2 cellular contexts compared by ENCODE assay signal in the genomic region with DNA sequence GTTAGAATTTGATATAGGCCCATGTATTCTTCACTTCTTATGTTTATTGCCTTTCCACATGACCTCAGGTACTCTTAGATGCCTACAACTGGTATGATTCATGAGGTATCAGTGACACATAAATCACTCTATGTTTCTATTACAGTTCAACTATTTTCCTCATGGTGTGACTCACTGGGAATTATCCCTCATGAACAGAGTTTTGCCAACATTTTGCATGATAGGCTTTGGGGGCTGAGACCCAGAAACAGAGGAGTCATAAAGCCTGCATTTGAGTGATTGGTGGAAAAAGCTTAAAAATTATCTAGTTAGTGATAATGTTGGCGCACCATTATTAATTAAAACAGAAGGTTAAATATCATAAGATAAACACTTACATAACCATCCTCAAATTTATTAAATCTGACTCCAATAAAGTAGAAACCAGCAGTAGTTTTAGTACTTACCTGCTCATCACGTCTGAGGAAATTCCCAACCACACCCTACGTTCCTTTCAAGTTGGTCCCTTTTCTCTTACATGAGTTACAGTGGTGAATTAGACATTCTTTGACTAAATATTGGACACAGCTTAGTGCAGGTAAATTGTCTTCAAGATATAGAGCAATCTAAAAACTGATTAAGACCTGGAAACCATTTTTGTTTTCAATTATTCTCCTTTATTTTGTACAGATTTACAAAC.
TF ChIP-seq lines count a peak whose summit lies in the region.

No MANE protein-coding gene starts in this region.

TF ChIP-seq in HCT116, 20 proteins besides CTCF, POLR2A, EP300 and RAD21 (continued from another document):
- TF ChIP-seq, protein P1, sequence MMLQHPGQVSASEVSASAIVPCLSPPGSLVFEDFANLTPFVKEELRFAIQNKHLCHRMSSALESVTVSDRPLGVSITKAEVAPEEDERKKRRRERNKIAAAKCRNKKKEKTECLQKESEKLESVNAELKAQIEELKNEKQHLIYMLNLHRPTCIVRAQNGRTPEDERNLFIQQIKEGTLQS (IDR thresholded peaks at IDR 0.05) = no peak
- peak; percentile 69; the same call in 1 of the 2 replicates for TF ChIP-seq CBX3 (IDR thresholded peaks at IDR 0.05; ENCODE audit: low read depth)
- peak; percentile 36; the same call in 1 of the 2 replicates for TF ChIP-seq CEBPB (IDR thresholded peaks at IDR 0.05; ENCODE audit: low read depth)
- TF ChIP-seq POLR2AphosphoS5 (IDR thresholded peaks at IDR 0.05; ENCODE audit: low read depth, low read length) = no peak
- peak; percentile 61 for TF ChIP-seq JUND (IDR thresholded peaks at IDR 0.05)
- no peak for TF ChIP-seq ELF1 (IDR thresholded peaks at IDR 0.05; ENCODE audit: borderline replicate concordance, low read depth)
- TF ChIP-seq SP1 (IDR thresholded peaks at IDR 0.05; ENCODE audit: low read depth) = peak; percentile 44

TF ChIP-seq in SK-N-SH, 30 proteins besides CTCF, POLR2A, EP300 and RAD21 (continued from another document):
- TF ChIP-seq PBX3 (IDR thresholded peaks at IDR 0.05) = peak; percentile 86
- TF ChIP-seq FOXM1 (IDR thresholded peaks at IDR 0.05; ENCODE audit: low read depth) = no peak
- TF ChIP-seq MXI1 (IDR thresholded peaks at IDR 0.05; ENCODE audit: low read depth, low read length) = no peak
- no peak for TF ChIP-seq RCOR1 (IDR thresholded peaks at IDR 0.05; ENCODE audit: low read length)
- TF ChIP-seq TCF12 (IDR thresholded peaks at IDR 0.05) = peak; percentile 42; the same call in 1 of the 2 replicates
- TF ChIP-seq JUND (IDR thresholded peaks at IDR 0.05) = peak; percentile 76
- TF ChIP-seq ELF1 (IDR thresholded peaks at IDR 0.05) = no peak
- TF ChIP-seq CHD2 (IDR thresholded peaks at IDR 0.05; ENCODE audit: low read length, partially characterized antibody) = no peak
- no peak for TF ChIP-seq FOXJ3 (CRISPR knock-in tag; IDR thresholded peaks at IDR 0.05)
- no peak for TF ChIP-seq YY1 (IDR thresholded peaks at IDR 0.05; ENCODE audit: low read depth)
- no peak for TF ChIP-seq RXRA (IDR thresholded peaks at IDR 0.05; ENCODE audit: borderline replicate concordance, low read depth)
- TF ChIP-seq, protein P2, sequence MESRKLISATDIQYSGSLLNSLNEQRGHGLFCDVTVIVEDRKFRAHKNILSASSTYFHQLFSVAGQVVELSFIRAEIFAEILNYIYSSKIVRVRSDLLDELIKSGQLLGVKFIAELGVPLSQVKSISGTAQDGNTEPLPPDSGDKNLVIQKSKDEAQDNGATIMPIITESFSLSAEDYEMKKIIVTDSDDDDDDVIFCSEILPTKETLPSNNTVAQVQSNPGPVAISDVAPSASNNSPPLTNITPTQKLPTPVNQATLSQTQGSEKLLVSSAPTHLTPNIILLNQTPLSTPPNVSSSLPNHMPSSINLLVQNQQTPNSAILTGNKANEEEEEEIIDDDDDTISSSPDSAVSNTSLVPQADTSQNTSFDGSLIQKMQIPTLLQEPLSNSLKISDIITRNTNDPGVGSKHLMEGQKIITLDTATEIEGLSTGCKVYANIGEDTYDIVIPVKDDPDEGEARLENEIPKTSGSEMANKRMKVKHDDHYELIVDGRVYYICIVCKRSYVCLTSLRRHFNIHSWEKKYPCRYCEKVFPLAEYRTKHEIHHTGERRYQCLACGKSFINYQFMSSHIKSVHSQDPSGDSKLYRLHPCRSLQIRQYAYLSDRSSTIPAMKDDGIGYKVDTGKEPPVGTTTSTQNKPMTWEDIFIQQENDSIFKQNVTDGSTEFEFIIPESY (IDR thresholded peaks at IDR 0.05; ENCODE audit: borderline replicate concordance, low read depth) = no peak
- TF ChIP-seq, protein P3, sequence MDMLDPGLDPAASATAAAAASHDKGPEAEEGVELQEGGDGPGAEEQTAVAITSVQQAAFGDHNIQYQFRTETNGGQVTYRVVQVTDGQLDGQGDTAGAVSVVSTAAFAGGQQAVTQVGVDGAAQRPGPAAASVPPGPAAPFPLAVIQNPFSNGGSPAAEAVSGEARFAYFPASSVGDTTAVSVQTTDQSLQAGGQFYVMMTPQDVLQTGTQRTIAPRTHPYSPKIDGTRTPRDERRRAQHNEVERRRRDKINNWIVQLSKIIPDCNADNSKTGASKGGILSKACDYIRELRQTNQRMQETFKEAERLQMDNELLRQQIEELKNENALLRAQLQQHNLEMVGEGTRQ (IDR thresholded peaks at IDR 0.05; ENCODE audit: borderline replicate concordance, low read depth, low read length) = no peak
- no peak for TF ChIP-seq SMC3 (IDR thresholded peaks at IDR 0.05; ENCODE audit: low read depth, low read length)
- TF ChIP-seq, protein P4, sequence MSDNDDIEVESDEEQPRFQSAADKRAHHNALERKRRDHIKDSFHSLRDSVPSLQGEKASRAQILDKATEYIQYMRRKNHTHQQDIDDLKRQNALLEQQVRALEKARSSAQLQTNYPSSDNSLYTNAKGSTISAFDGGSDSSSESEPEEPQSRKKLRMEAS (IDR thresholded peaks at IDR 0.05; ENCODE audit: low read depth) = no peak
- no peak for TF ChIP-seq TAF1 (IDR thresholded peaks at IDR 0.05; ENCODE audit: borderline replicate concordance, low read depth, low read length)
- TF ChIP-seq, protein P5, sequence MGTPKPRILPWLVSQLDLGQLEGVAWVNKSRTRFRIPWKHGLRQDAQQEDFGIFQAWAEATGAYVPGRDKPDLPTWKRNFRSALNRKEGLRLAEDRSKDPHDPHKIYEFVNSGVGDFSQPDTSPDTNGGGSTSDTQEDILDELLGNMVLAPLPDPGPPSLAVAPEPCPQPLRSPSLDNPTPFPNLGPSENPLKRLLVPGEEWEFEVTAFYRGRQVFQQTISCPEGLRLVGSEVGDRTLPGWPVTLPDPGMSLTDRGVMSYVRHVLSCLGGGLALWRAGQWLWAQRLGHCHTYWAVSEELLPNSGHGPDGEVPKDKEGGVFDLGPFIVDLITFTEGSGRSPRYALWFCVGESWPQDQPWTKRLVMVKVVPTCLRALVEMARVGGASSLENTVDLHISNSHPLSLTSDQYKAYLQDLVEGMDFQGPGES (IDR thresholded peaks at IDR 0.05; ENCODE audit: low read depth, low read length) = no peak
- peak; percentile 76; the same call in 1 of the 2 replicates for TF ChIP-seq FOSL2 (IDR thresholded peaks at IDR 0.05; ENCODE audit: borderline replicate concordance, low read depth)
- TF ChIP-seq GATA2 (CRISPR knock-in tag; IDR thresholded peaks at IDR 0.05) = no peak
- TF ChIP-seq, protein P6, sequence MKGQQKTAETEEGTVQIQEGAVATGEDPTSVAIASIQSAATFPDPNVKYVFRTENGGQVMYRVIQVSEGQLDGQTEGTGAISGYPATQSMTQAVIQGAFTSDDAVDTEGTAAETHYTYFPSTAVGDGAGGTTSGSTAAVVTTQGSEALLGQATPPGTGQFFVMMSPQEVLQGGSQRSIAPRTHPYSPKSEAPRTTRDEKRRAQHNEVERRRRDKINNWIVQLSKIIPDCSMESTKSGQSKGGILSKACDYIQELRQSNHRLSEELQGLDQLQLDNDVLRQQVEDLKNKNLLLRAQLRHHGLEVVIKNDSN (IDR thresholded peaks at IDR 0.05; ENCODE audit: borderline replicate concordance, low read depth) = no peak
- no peak for TF ChIP-seq NRF1 (IDR thresholded peaks at IDR 0.05; ENCODE audit: low read depth, low read length)
- TF ChIP-seq SIN3A (IDR thresholded peaks at IDR 0.05; ENCODE audit: borderline replicate concordance, low read depth, low read length) = no peak
- TF ChIP-seq, protein P7, sequence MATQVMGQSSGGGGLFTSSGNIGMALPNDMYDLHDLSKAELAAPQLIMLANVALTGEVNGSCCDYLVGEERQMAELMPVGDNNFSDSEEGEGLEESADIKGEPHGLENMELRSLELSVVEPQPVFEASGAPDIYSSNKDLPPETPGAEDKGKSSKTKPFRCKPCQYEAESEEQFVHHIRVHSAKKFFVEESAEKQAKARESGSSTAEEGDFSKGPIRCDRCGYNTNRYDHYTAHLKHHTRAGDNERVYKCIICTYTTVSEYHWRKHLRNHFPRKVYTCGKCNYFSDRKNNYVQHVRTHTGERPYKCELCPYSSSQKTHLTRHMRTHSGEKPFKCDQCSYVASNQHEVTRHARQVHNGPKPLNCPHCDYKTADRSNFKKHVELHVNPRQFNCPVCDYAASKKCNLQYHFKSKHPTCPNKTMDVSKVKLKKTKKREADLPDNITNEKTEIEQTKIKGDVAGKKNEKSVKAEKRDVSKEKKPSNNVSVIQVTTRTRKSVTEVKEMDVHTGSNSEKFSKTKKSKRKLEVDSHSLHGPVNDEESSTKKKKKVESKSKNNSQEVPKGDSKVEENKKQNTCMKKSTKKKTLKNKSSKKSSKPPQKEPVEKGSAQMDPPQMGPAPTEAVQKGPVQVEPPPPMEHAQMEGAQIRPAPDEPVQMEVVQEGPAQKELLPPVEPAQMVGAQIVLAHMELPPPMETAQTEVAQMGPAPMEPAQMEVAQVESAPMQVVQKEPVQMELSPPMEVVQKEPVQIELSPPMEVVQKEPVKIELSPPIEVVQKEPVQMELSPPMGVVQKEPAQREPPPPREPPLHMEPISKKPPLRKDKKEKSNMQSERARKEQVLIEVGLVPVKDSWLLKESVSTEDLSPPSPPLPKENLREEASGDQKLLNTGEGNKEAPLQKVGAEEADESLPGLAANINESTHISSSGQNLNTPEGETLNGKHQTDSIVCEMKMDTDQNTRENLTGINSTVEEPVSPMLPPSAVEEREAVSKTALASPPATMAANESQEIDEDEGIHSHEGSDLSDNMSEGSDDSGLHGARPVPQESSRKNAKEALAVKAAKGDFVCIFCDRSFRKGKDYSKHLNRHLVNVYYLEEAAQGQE (IDR thresholded peaks at IDR 0.05; ENCODE audit: low read depth, low read length) = no peak
- TF ChIP-seq POLR2AphosphoS5 (IDR thresholded peaks at IDR 0.05; ENCODE audit: low read depth, low read length) = no peak
